Comparison of ENCODE assay signal across 7 cellular contexts in genomic region chr12:114685320-114685781, GRCh38. TPM values are rescaled to one million over a fixed set of nuclear protein-coding genes. Genes with fewer than 3 reads are reported as not detected.
A peak's percentile ranks its signal among the peaks of the same experiment; 100 is the strongest.
DNase-seq lines count a peak whose midpoint lies in the region; ATAC-seq and TF ChIP-seq lines count a peak whose summit lies in the region.

No MANE protein-coding gene starts in this region.

- peaks cover 16% of the 10 kb centered on the region for H3K4me1 ChIP-seq in SJSA1 (replicated peaks)

- H3K4me1 Mint-ChIP-seq in glutamatergic neuron (ENCODE audit: low read depth, unreplicated experiment) = peaks cover 9% of the 10 kb centered on the region

- ATAC-seq in HG03139 (IDR thresholded peaks at IDR 0.05; ENCODE audit: unreplicated experiment) = no peak
- ATAC-seq in GM18498 (IDR thresholded peaks at IDR 0.05; ENCODE audit: unreplicated experiment) = no peak
- ATAC-seq in GM19035 (IDR thresholded peaks at IDR 0.05; ENCODE audit: unreplicated experiment) = no peak

- H3K36me3 Mint-ChIP-seq in glutamatergic neuron (ENCODE audit: unreplicated experiment) = no peaks in the 10 kb centered on the region

- no peak overlapping the region for H3K27ac Mint-ChIP-seq in glutamatergic neuron (ENCODE audit: unreplicated experiment)

- peaks cover 62% of the 10 kb centered on the region for H3K27me3 Mint-ChIP-seq in glutamatergic neuron (ENCODE audit: unreplicated experiment)

- DNase-seq in ELR (ENCODE audit: low read depth) (peak; percentile 75), SJSA1 (ENCODE audit: low read depth in 1 of 2, low spot score in 2 of 2) (no peak), glutamatergic neuron (no peak), skeletal muscle cell (ENCODE audit: low read depth) (no peak)

- no peaks in the 10 kb centered on the region for H3K27me3 ChIP-seq in SJSA1 (replicated peaks)

- H3K4me3 ChIP-seq in SJSA1 (peak overlapping the region; percentile 71), skeletal muscle cell (ENCODE audit: low read depth, low read length) (peak overlapping the region; percentile 89)

- H3K9me3 ChIP-seq in SJSA1 (replicated peaks) = no peaks in the 10 kb centered on the region

- peaks cover 26% of the 10 kb centered on the region for H3K36me3 ChIP-seq in SJSA1

- peak overlapping the region; percentile 81 for H3K27ac ChIP-seq in SJSA1

- no peak for TF ChIP-seq CTCF in glutamatergic neuron (IDR thresholded peaks at IDR 0.05; ENCODE audit: partially characterized antibody, unreplicated experiment)

- H3K9me3 Mint-ChIP-seq in glutamatergic neuron (ENCODE audit: unreplicated experiment) = peaks cover 15% of the 10 kb centered on the region

- H3K4me3 Mint-ChIP-seq in glutamatergic neuron (ENCODE audit: unreplicated experiment) = peak overlapping the region; percentile 68

RNA-seq across cellular contexts. Expression of gene TBX3, which starts 1.4 kb away (rescaled TPM):
- total RNA-seq in SJSA1 (2014; rRNA removed; shearing (Covaris generic)) = 28.8 and 37.4 TPM in 2 replicates
- 3.0 TPM for total RNA-seq in glutamatergic neuron (ENCODE audit: unreplicated experiment)
